Comparison of ENCODE assay signal across 9 cellular contexts in genomic region chr19:48795055-48795854, GRCh38. TPM values are rescaled to one million over a fixed set of nuclear protein-coding genes. Genes with fewer than 3 reads are reported as not detected.
DNase-seq lines count a peak whose midpoint lies in the region; ATAC-seq and TF ChIP-seq lines count a peak whose summit lies in the region.
"Had no signal": no experiment of that assay in that cellular context is flagged by ENCODE, and none has a peak within 500 bp of the region (broad histone marks: within the 10 kb centered on the region; RNA-seq: fewer than 3 reads in every experiment).

No MANE protein-coding gene starts in this region.

- CTCF ChIA-PET in AG04449 (lab: Yijun Ruan, JAX): interaction anchor here (0.7 to 23.0 kb wide), 34 partner anchors 7 to 430 kb away, joined by 3 to 737 read pairs (median 5); partner anchors contain the start of genes BAX, BCAT2, HSD17B14 and RUVBL2

- ATAC-seq in GM18907 (IDR thresholded peaks at IDR 0.05; ENCODE audit: unreplicated experiment) (peak; percentile 74), HG03196 (IDR thresholded peaks at IDR 0.05; ENCODE audit: unreplicated experiment) (peak; percentile 65)

- TF ChIP-seq CTCF in AG04449 (IDR thresholded peaks at IDR 0.05; ENCODE audit: insufficient read depth, low read length, missing control alignments): peak; percentile 93
- TF ChIP-seq CTCF in kidney epithelial cell (IDR thresholded peaks at IDR 0.05; ENCODE audit: insufficient read depth, low read length, poor library complexity, severe bottlenecking): peak; percentile 97

- H3K27me3 ChIP-seq in kidney epithelial cell (ENCODE audit: control insufficient read depth, insufficient read depth, low read length): no peaks in the 10 kb centered on the region

- DNase-seq in AG04449 (ENCODE audit: low read depth, low spot score): peak; percentile 65
- DNase-seq in NCI-H446 treated with DMSO at 0.1 percent for 48 hours (lab: John Stamatoyannopoulos, UW): peak; percentile 90
- peak; percentile 73 for DNase-seq in activated CD4-positive, alpha-beta T cell treated with anti-CD3 and anti-CD28 coated beads for 1 hour
- peak; percentile 96 for DNase-seq in cerebellum (ENCODE audit: low spot score)
- DNase-seq in kidney epithelial cell (ENCODE audit: low read depth): peak; percentile 72
- DNase-seq in stimulated activated CD4-positive, alpha-beta T cell treated with anti-CD3 and anti-CD28 coated beads, Interleukin-15, amount 100 ng/mL, for 1 hour (ENCODE audit: low read depth in 1 of 2, low spot score in 1 of 2): peak; percentile 68 to 74

- peak overlapping the region; percentile 70 for H3K4me3 ChIP-seq in AG04449 (ENCODE audit: low read depth, low read length)
- H3K4me3 ChIP-seq in kidney epithelial cell (ENCODE audit: low read depth, low read length): peak overlapping the region; percentile 36
- H3K4me3 ChIP-seq: HAP-1 had no signal

- POLR2A ChIA-PET in AG04449 (lab: Yijun Ruan, JAX): interaction anchor here (0.5 to 1.3 kb wide), 12 partner anchors 12 to 178 kb away, joined by 3 to 7 read pairs (median 4); partner anchors contain the start of genes BCAT2, FTL, HSD17B14 and PPP1R15A

- H3K36me3 ChIP-seq in kidney epithelial cell (ENCODE audit: control insufficient read depth, insufficient read depth, low read length): no peaks in the 10 kb centered on the region

RNA-seq across cellular contexts. Expression of gene BCAT2, which starts 15.6 kb away (rescaled TPM):
- 8.9 TPM for total RNA-seq in cerebellum
- total RNA-seq in kidney epithelial cell: 47.7 and 56.8 TPM in 2 replicates

RNA-seq across cellular contexts. Expression of gene FGF21, which starts 39.9 kb away (rescaled TPM):
- total RNA-seq in cerebellum: not detected
- total RNA-seq in kidney epithelial cell: 0.13 TPM in 1 of 2 replicates, not detected in the other

RNA-seq across cellular contexts. Expression of gene HSD17B14, which starts 41.0 kb away (rescaled TPM):
- total RNA-seq in cerebellum (3.3 TPM), kidney epithelial cell (10.2 and 15.0 TPM in 2 replicates)

RNA-seq across cellular contexts. Expression of gene FUT1, which starts 42.8 kb away (rescaled TPM):
- total RNA-seq in cerebellum (7.4 TPM), kidney epithelial cell (10.4 and 12.3 TPM in 2 replicates)

RNA-seq across cellular contexts. Expression of gene IZUMO1, which starts 48.5 kb away (rescaled TPM):
- total RNA-seq in cerebellum (0.27 TPM), kidney epithelial cell (0.25 TPM in 1 of 2 replicates, not detected in the other)

Comparison
In these comparisons a context has a peak if more than half of its experiments do, and no peak if none do; other contexts are left out.
1. Peak in every context shown above with its lines: DNase-seq, ATAC-seq and H3K4me3 ChIP-seq.